ENCODE assay signal across 10 cellular contexts in the genomic region with DNA sequence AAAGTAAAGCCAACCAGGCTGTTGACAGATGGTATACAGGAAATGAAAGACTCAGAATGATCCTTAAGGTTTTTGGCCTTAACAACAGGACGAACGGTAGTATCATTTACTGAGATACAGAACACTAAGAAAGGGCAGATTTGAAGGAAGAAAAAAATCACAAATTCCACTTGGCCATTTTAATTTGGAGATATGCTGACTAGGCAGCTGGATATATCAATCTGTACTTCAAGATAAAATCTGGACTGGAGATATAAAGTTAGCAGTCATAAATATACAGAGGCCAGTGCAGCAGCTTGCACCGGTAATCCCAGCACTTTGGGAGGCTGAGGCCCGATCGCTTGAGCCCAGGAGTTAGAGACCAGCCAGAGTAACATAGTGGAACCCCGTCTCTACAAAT. TPM values are rescaled to one million over a fixed set of nuclear protein-coding genes. Genes with fewer than 3 reads are reported as not detected.
A peak's percentile ranks its signal among the peaks of the same experiment; 100 is the strongest.
DNase-seq lines count a peak whose midpoint lies in the region; ATAC-seq, FAIRE-seq and TF ChIP-seq lines count a peak whose summit lies in the region.
"Had no signal": no experiment of that assay in that cellular context is flagged by ENCODE, and none has a peak within 500 bp of the region (broad histone marks: within the 10 kb centered on the region; RNA-seq: fewer than 3 reads in every experiment).

No MANE protein-coding gene starts in this region.

- no peak for TF ChIP-seq CTCF in BE2C (IDR thresholded peaks at IDR 0.05; ENCODE audit: low read depth, low read length)
- TF ChIP-seq CTCF in GM12878 (IDR thresholded peaks at IDR 0.05 in 2 of 3, conservative IDR thresholded peaks at IDR 0.05 in 1 of 3; ENCODE audit: control insufficient read depth in 2 of 3, extremely low read depth in 1 of 3, insufficient read depth in 1 of 3, low read depth in 3 of 3, low read length in 3 of 3) = no peak
- no peak for TF ChIP-seq CTCF in lower leg skin (IDR thresholded peaks at IDR 0.05)

- no peaks in the 10 kb centered on the region for H3K27me3 ChIP-seq in BE2C
- no peaks in the 10 kb centered on the region for H3K27me3 ChIP-seq in HUES64 (ENCODE audit: insufficient read depth, low read length)
- H3K27me3 ChIP-seq in GM12878 (replicated peaks in 1 of 2; ENCODE audit: control insufficient read depth in 2 of 2, insufficient read depth in 2 of 2, low read length in 1 of 2) = no peaks in the 10 kb centered on the region

- no peak overlapping the region for H2AFZ ChIP-seq in GM12878 (ENCODE audit: control insufficient read depth, low read depth, low read length)

- H3K27ac ChIP-seq in HUES64 (ENCODE audit: low read depth, low read length) = no peak overlapping the region
- no peak overlapping the region for H3K27ac ChIP-seq in GM12878 (ENCODE audit: control insufficient read depth, insufficient read depth)

- no TSS peak for BruUV-seq in GM12878 (replicated peaks; lab: Mats Ljungman, UMichigan)

- peak overlapping the region; percentile 98 for H3K4me3 ChIP-seq in BE2C (ENCODE audit: low read depth, low read length)
- peak overlapping the region; percentile 98 for H3K4me3 ChIP-seq in HUES64 (ENCODE audit: low read length)
- H3K4me3 ChIP-seq in GM12878 = 0 out of 2 replicates have a peak overlapping the region, but pooled peaks have one; percentile 33
- H3K4me3 ChIP-seq in lower leg skin (ENCODE audit: low read depth, poor library complexity, severe bottlenecking) = no peak overlapping the region

- TF ChIP-seq EP300 in GM12878 (IDR thresholded peaks at IDR 0.05; ENCODE audit: borderline replicate concordance in 1 of 2, control insufficient read depth in 1 of 2, low read depth in 2 of 2, low read length in 2 of 2) = no peak

- CTCF ChIA-PET in GM12878 (lab: Yijun Ruan, JAX) = interaction anchor here (1.4 to 2.1 kb wide), 3 partner anchors 212 to 278 kb away, joined by 3 to 14 read pairs (median 9); no protein-coding TSS in a partner anchor

- H3K9ac ChIP-seq in HUES64 (ENCODE audit: low read depth, low read length) (no peak overlapping the region), GM12878 (ENCODE audit: control insufficient read depth, insufficient read depth, low read length) (no peak overlapping the region; the same call in 1 of the 2 replicates)

- ATAC-seq in GM12878 (no peak), naive B cell (ENCODE audit: low read depth in 2 of 2) (no peak), HG02763 (IDR thresholded peaks at IDR 0.05; ENCODE audit: unreplicated experiment) (no peak)

- H3K36me3 ChIP-seq in BE2C (peaks cover 12% of the 10 kb centered on the region), HUES64 (ENCODE audit: insufficient read depth, low read length) (peaks cover 24% of the 10 kb centered on the region), GM12878 (ENCODE audit: control insufficient read depth in 2 of 2, insufficient read depth in 2 of 2, low read length in 1 of 2) (no peaks in the 10 kb centered on the region; a peak in 1 of 4 replicates)

- WGBS in HUES64 = 95% methylated on average over 5 of the region's 6 CpGs
- 58% methylated on average over 6 of the region's 6 CpGs for WGBS in GM12878 (ENCODE audit: insufficient coverage, insufficient replicate concordance, low lambda C conversion rate, missing lambda C conversion rate)
- 68 to 72% methylated on average over 6 of the region's 6 CpGs for WGBS in lower leg skin, 2 donors

- no peaks in the 10 kb centered on the region for H3K36me3 Mint-ChIP-seq in naive B cell

- in situ Hi-C loops in GM12878 (cut with MboI) = loop anchor here (5.0 to 25.0 kb wide), 3 partner anchors 216 to 1191 kb away; a partner anchor contains a TSS

- peak overlapping the region; percentile 85 for H3K4me2 ChIP-seq in GM12878 (ENCODE audit: control insufficient read depth, insufficient read depth)

- SMC1A ChIA-PET in GM12878 (lab: Charles Lee; ENCODE audit: uncharacterized antibody, unreplicated experiment) = interaction anchor here (0.9 to 1.3 kb wide), 4 partner anchors 128 to 214 kb away, joined by 3 to 4 read pairs (median 3); a partner anchor contains a TSS

- no peaks in the 10 kb centered on the region for H3K9me3 Mint-ChIP-seq in naive B cell

- no peaks in the 10 kb centered on the region for H4K20me1 ChIP-seq in GM12878 (ENCODE audit: control insufficient read depth, insufficient read depth)

- H3K27ac Mint-ChIP-seq in naive B cell = peak overlapping the region in 3 of 6 donors; percentile 92 to 99 (median 97)

- no peaks in the 10 kb centered on the region for H3K9me3 ChIP-seq in BE2C
- no peaks in the 10 kb centered on the region for H3K9me3 ChIP-seq in HUES64 (ENCODE audit: insufficient read depth, low read depth, low read length)
- no peaks in the 10 kb centered on the region; the same call in 2 of the 3 replicates for H3K9me3 ChIP-seq in GM12878 (replicated peaks; ENCODE audit: control insufficient read depth, insufficient read depth, low read length)

- no peak for TF ChIP-seq RAD21 in GM12878 (IDR thresholded peaks at IDR 0.05; ENCODE audit: insufficient read depth, low read depth, low read length)

- no peak for FAIRE-seq in GM12878 (lab: Jason Lieb, UNC)
- FAIRE-seq: endothelial cell of umbilical vein had no signal

- POLR2A ChIA-PET in GM12878 (lab: Charles Lee) = interaction anchor here (1.3 kb wide), 1 partner anchor 144 kb away, joined by 3 read pairs; no protein-coding TSS in a partner anchor

- H3K4me1 ChIP-seq in BE2C (no peaks in the 10 kb centered on the region), HUES64 (ENCODE audit: insufficient read depth, low read length) (peaks cover 7% of the 10 kb centered on the region; the same call in 1 of the 2 replicates), GM12878 (ENCODE audit: control insufficient read depth, insufficient read depth, low read length) (peaks cover 5% of the 10 kb centered on the region)

- H3K4me1 Mint-ChIP-seq in naive B cell = peaks cover 33 to 54% (median 39%) of the 10 kb centered on the region in 3 donors

- DNase-seq in BE2C (no peak), GM12878 (ENCODE audit: low read depth, low spot score) (no peak), naive B cell (no peak), lower leg skin (ENCODE audit: low spot score in 2 of 2) (no peak), NCI-H1417 (lab: John Stamatoyannopoulos, UW) (no peak)
- DNase-seq in stimulated activated CD4-positive, alpha-beta T cell treated with anti-CD3 and anti-CD28 coated beads, Interleukin-4, amount 100 ng/mL, for 24 hours = no peak
- DNase-seq: NCI-H774 had no signal

- H3K4me3 Mint-ChIP-seq in naive B cell = peak overlapping the region; percentile 44 to 96 (median 67)

- intact Hi-C loops in GM12878 (cut with micrococcal nuclease; ENCODE audit: unreplicated experiment) = no loop called here
- intact Hi-C loops in lower leg skin (cut with DNase I; ENCODE audit: low total_unique reads) = no loop called here

- no peaks in the 10 kb centered on the region for H3K27me3 Mint-ChIP-seq in naive B cell

- RAD21 ChIA-PET in GM12878 (lab: Charles Lee; ENCODE audit: unreplicated experiment) = interaction anchor here (2.0 kb wide), 1 partner anchor 212 kb away, joined by 22 read pairs; no protein-coding TSS in a partner anchor

- peaks cover 29% of the 10 kb centered on the region for H3K79me2 ChIP-seq in GM12878 (ENCODE audit: control insufficient read depth, insufficient read depth, low read length)

- TF ChIP-seq POLR2A in GM12878 (IDR thresholded peaks at IDR 0.05; ENCODE audit: low read depth, low read length) = no peak
- no peak for TF ChIP-seq POLR2A in lower leg skin (IDR thresholded peaks at IDR 0.05)

RNA-seq across cellular contexts. Expression of a gene that starts 1.3 kb away (rescaled TPM):
- polyA plus RNA-seq in BE2C (2012; ENCODE audit: insufficient read depth, insufficient read length, low read depth) = 35.4 TPM
- 34.7 TPM for polyA plus RNA-seq in HUES64 (2013, experiment 1 of 2)
- polyA plus RNA-seq in HUES64 (2013, experiment 2 of 2) = 31.4 TPM
- total RNA-seq in GM12878 (2013; cell fraction: nucleolus; rRNA removed) = 92.2 and 102 TPM in 2 replicates
- total RNA-seq in GM12878 (2014; rRNA removed) (23.5 and 32.9 TPM in 2 replicates), GM12878 (2014; rRNA removed; fragmentation: Illumina TruSeq; extraction: Trizol) (38.0 and 41.3 TPM in 2 replicates), GM12878 (2021) (28.1 and 28.5 TPM in 2 replicates), lower leg skin (10 to 100 TPM; 24.4 to 43.1 (median 32.1) TPM)
- polyA plus RNA-seq in GM12878 (2011; ENCODE audit: low read depth) = 14.0 TPM
- polyA plus RNA-seq in GM12878 (2011; rRNA removed) (25.6 and 33.0 TPM in 2 replicates), GM12878 (2014; fragmentation: Illumina TruSeq; extraction: Trizol) (43.6 and 58.2 TPM in 2 replicates), GM12878 (2014; fragmentation: Nextera tagmentation; extraction: Ambion mirVana) (10 to 100 TPM; 20.3 to 30.4 TPM), GM12878 (2014; rRNA removed) (32.7 and 37.4 TPM in 2 replicates), GM12878 (2016; fragmentation: Nextera tagmentation; extraction: Ambion mirVana) (10 to 100 TPM; 46.4 to 49.6 TPM), naive B cell (ENCODE audit: low read depth in 6 of 6) (10 to 100 TPM; 12.0 to 34.4 (median 22.2) TPM)
- polyA plus RNA-seq in GM12878 (2011; cell fraction: cytosol; rRNA removed) = 16.6 and 20.9 TPM in 2 replicates
- polyA plus RNA-seq in GM12878 (2011; cell fraction: nucleus; rRNA removed) = 23.2 and 30.1 TPM in 2 replicates
- 12.9 and 14.3 TPM in 2 replicates for polyA plus RNA-seq in GM12878 (2012)
- 23.3 and 24.4 TPM in 2 replicates for polyA minus RNA-seq in GM12878 (2011; rRNA and poly(A)+ RNA removed)
- 9.9 and 10.2 TPM in 2 replicates for polyA minus RNA-seq in GM12878 (2011; cell fraction: cytosol; rRNA and poly(A)+ RNA removed)
- 16.2 and 21.8 TPM in 2 replicates for polyA minus RNA-seq in GM12878 (2011; cell fraction: nucleus; rRNA and poly(A)+ RNA removed)

RNA-seq across cellular contexts. Expression of a gene that starts 28.0 kb away (rescaled TPM):
- polyA plus RNA-seq in BE2C (2012; ENCODE audit: insufficient read depth, insufficient read length, low read depth) = 49.0 TPM
- polyA plus RNA-seq in HUES64 (2013, experiment 1 of 2) = 83.0 TPM
- 83.4 TPM for polyA plus RNA-seq in HUES64 (2013, experiment 2 of 2)
- total RNA-seq in GM12878 (2013; cell fraction: nucleolus; rRNA removed) = 38.0 and 39.4 TPM in 2 replicates
- 28.4 and 36.9 TPM in 2 replicates for total RNA-seq in GM12878 (2014; rRNA removed)
- 27.8 and 28.2 TPM in 2 replicates for total RNA-seq in GM12878 (2014; rRNA removed; fragmentation: Illumina TruSeq; extraction: Trizol)
- total RNA-seq in GM12878 (2021) = 27.8 and 28.4 TPM in 2 replicates
- polyA plus RNA-seq in GM12878 (2011; ENCODE audit: low read depth) = 5.5 TPM
- 67.3 and 69.8 TPM in 2 replicates for polyA plus RNA-seq in GM12878 (2011; rRNA removed)
- polyA plus RNA-seq in GM12878 (2011; cell fraction: cytosol; rRNA removed) = 30.1 and 45.4 TPM in 2 replicates
- 18.0 and 19.5 TPM in 2 replicates for polyA plus RNA-seq in GM12878 (2011; cell fraction: nucleus; rRNA removed)
- 25.2 and 31.2 TPM in 2 replicates for polyA plus RNA-seq in GM12878 (2012)
- 23.2 and 27.1 TPM in 2 replicates for polyA plus RNA-seq in GM12878 (2014; fragmentation: Illumina TruSeq; extraction: Trizol)
- polyA plus RNA-seq in GM12878 (2014; fragmentation: Nextera tagmentation; extraction: Ambion mirVana) = 100 to 1,000 TPM; 134 to 173 TPM
- 27.6 and 33.1 TPM in 2 replicates for polyA plus RNA-seq in GM12878 (2014; rRNA removed)
- 10 to 100 TPM; 87.2 to 87.8 TPM for polyA plus RNA-seq in GM12878 (2016; fragmentation: Nextera tagmentation; extraction: Ambion mirVana)
- polyA minus RNA-seq in GM12878 (2011; rRNA and poly(A)+ RNA removed) = 30.2 and 55.3 TPM in 2 replicates
- 7.4 and 12.4 TPM in 2 replicates for polyA minus RNA-seq in GM12878 (2011; cell fraction: cytosol; rRNA and poly(A)+ RNA removed)
- 16.7 and 23.3 TPM in 2 replicates for polyA minus RNA-seq in GM12878 (2011; cell fraction: nucleus; rRNA and poly(A)+ RNA removed)
- polyA plus RNA-seq in naive B cell (ENCODE audit: low read depth in 6 of 6) = 10 to 100 TPM; 29.4 to 49.8 (median 33.6) TPM
- 10 to 100 TPM; 24.0 to 44.8 (median 37.0) TPM for total RNA-seq in lower leg skin
